Comparison of ENCODE assay signal across 11 cellular contexts in genomic region chr5:54547711-54548250, GRCh38. TPM values are rescaled to one million over a fixed set of nuclear protein-coding genes. Genes with fewer than 3 reads are reported as not detected.
A peak's percentile ranks its signal among the peaks of the same experiment; 100 is the strongest.
DNase-seq lines count a peak whose midpoint lies in the region; ATAC-seq, FAIRE-seq and TF ChIP-seq lines count a peak whose summit lies in the region.
"Had no signal": no experiment of that assay in that cellular context is flagged by ENCODE, and none has a peak within 500 bp of the region (broad histone marks: within the 10 kb centered on the region; RNA-seq: fewer than 3 reads in every experiment).

No MANE protein-coding gene starts in this region.

- H2AK5ac ChIP-seq in neuronal stem cell (ENCODE audit: low read depth, low read length): no peak overlapping the region

- no peak overlapping the region for H2BK5ac ChIP-seq in neuronal stem cell (ENCODE audit: low read length)

- 61 to 69% (median 65%) methylated on average over 1 of the region's 1 CpG for WGBS in small intestine, 3 donors
- WGBS in neuronal stem cell (ENCODE audit: extremely low coverage in 2 of 2, insufficient read length in 2 of 2, insufficient replicate concordance in 1 of 2), 2 donors: no CpG with 5 or more reads among the region's 1 CpG

- H3K18ac ChIP-seq in neuronal stem cell (ENCODE audit: low read length): no peak overlapping the region

- ATAC-seq in left cardiac atrium: peak; percentile 93 to 94
- no peak for ATAC-seq in HG03439 (IDR thresholded peaks at IDR 0.05; ENCODE audit: unreplicated experiment)
- no peak for ATAC-seq in GM21717 (IDR thresholded peaks at IDR 0.05; ENCODE audit: unreplicated experiment)
- no peak for ATAC-seq in GM21825 (IDR thresholded peaks at IDR 0.05; ENCODE audit: unreplicated experiment)

- H3K36me3 ChIP-seq in WERI-Rb-1: no peaks in the 10 kb centered on the region
- H3K36me3 ChIP-seq in small intestine (ENCODE audit: control insufficient read depth in 2 of 2, insufficient read depth in 2 of 2, low read length in 2 of 2): peaks cover 1 to 2% of the 10 kb centered on the region in 2 donors
- peaks cover 0 to 41% of the 10 kb centered on the region in 2 donors for H3K36me3 ChIP-seq in neuronal stem cell (replicated peaks in 1 of 2; ENCODE audit: control insufficient read depth in 2 of 2, insufficient read depth in 2 of 2, low read length in 2 of 2)

- H3K27me3 ChIP-seq in WERI-Rb-1 (ENCODE audit: insufficient read depth, low read depth, severe bottlenecking): no peaks in the 10 kb centered on the region
- H3K27me3 ChIP-seq in small intestine (ENCODE audit: control insufficient read depth in 2 of 2, insufficient read depth in 2 of 2, low read length in 2 of 2): no peaks in the 10 kb centered on the region
- H3K27me3 ChIP-seq in neuronal stem cell (ENCODE audit: control insufficient read depth in 3 of 3, insufficient read depth in 3 of 3, low read depth in 1 of 3, low read length in 3 of 3): no peaks in the 10 kb centered on the region

- no peak overlapping the region for H3K14ac ChIP-seq in neuronal stem cell (ENCODE audit: low read length)

- H3K79me1 ChIP-seq in neuronal stem cell (ENCODE audit: low read depth, low read length): no peaks in the 10 kb centered on the region

- no peak overlapping the region for H2BK15ac ChIP-seq in neuronal stem cell (ENCODE audit: low read length)

- no peak overlapping the region for H3K27ac ChIP-seq in WERI-Rb-1
- no peak overlapping the region for H3K27ac ChIP-seq in small intestine (ENCODE audit: low read depth in 1 of 2, low read length in 1 of 2)
- H3K27ac ChIP-seq in neuronal stem cell (replicated peaks; ENCODE audit: low read length): no peak overlapping the region

- H3K4me3 ChIP-seq in WERI-Rb-1 (ENCODE audit: low read depth, low read length) (no peak overlapping the region), small intestine (ENCODE audit: low read depth in 1 of 2, low read length in 2 of 2) (no peak overlapping the region), neuronal stem cell (ENCODE audit: low read length in 2 of 2) (no peak overlapping the region)

- no peaks in the 10 kb centered on the region for H3K9me3 ChIP-seq in WERI-Rb-1 (ENCODE audit: severe bottlenecking)
- H3K9me3 ChIP-seq in small intestine (ENCODE audit: control insufficient read depth, low read depth): no peaks in the 10 kb centered on the region
- H3K9me3 ChIP-seq in neuronal stem cell (replicated peaks in 1 of 2; ENCODE audit: control insufficient read depth in 2 of 2, insufficient read depth in 1 of 2, low read depth in 1 of 2, low read length in 2 of 2): no peaks in the 10 kb centered on the region

- no peak for TF ChIP-seq CTCF in WERI-Rb-1 (IDR thresholded peaks at IDR 0.05; ENCODE audit: low read depth, low read length)

- no peak overlapping the region for H3K9ac ChIP-seq in neuronal stem cell (ENCODE audit: low read depth, low read length, poor library complexity)

- no peak overlapping the region for H3K4ac ChIP-seq in neuronal stem cell (ENCODE audit: low read length)

- no peak overlapping the region for H3K4me2 ChIP-seq in neuronal stem cell (ENCODE audit: insufficient read depth, low read length, poor library complexity, severe bottlenecking)

- no peak overlapping the region for H2AFZ ChIP-seq in neuronal stem cell (ENCODE audit: low read length)

- intact Hi-C loops in left cardiac atrium (cut with DNase I): no loop called here

- no peak for FAIRE-seq in small intestine (lab: Jason Lieb, UNC)

- no peak overlapping the region for H4K8ac ChIP-seq in neuronal stem cell (ENCODE audit: low read depth, low read length)

- no peak overlapping the region for H2BK12ac ChIP-seq in neuronal stem cell (ENCODE audit: low read length)

- H3K4me1 ChIP-seq in small intestine (ENCODE audit: control insufficient read depth in 2 of 2, insufficient read depth in 1 of 2, low read depth in 1 of 2, low read length in 1 of 2): peaks cover 0 to 2% of the 10 kb centered on the region in 2 donors
- H3K4me1 ChIP-seq in neuronal stem cell (ENCODE audit: control insufficient read depth in 2 of 2, insufficient read depth in 1 of 2, low read depth in 1 of 2, low read length in 2 of 2): no peaks in the 10 kb centered on the region

- no peak overlapping the region for H3K23ac ChIP-seq in neuronal stem cell (ENCODE audit: low read depth, low read length, poor library complexity)

- H4K91ac ChIP-seq in neuronal stem cell (ENCODE audit: low read depth, low read length, poor library complexity): no peak overlapping the region

- H2BK120ac ChIP-seq in neuronal stem cell (ENCODE audit: low read depth, low read length): no peak overlapping the region

- DNase-seq in GM04504 (ENCODE audit: low read depth) (peak; percentile 73), WERI-Rb-1 (peak; percentile 20), left cardiac atrium (peak; percentile 67), small intestine (peak; percentile 62), neuronal stem cell (ENCODE audit: low spot score) (no peak)
- DNase-seq: activated T-cell treated with anti-CD3 and anti-CD28 coated beads, Interleukin-2, amount 50 U/mL, for 1 hour; NCI-H774; posterior cingulate gyrus had no signal

RNA-seq across cellular contexts. Expression of gene SNX18, which starts 30.2 kb away (rescaled TPM):
- total RNA-seq in left cardiac atrium: 10 to 100 TPM; 15.1 to 15.4 TPM
- 10 to 100 TPM in 1 of 3 donors, 1 to 10 TPM in 2; 3.4 to 11.7 (median 4.6) TPM for polyA plus RNA-seq in small intestine
- 9.7 TPM for polyA plus RNA-seq in neuronal stem cell (2013, experiment 1 of 2)
- 10.2 TPM for polyA plus RNA-seq in neuronal stem cell (2013, experiment 2 of 2)

Comparison
In these comparisons a context has a peak if more than half of its experiments do, and no peak if none do; other contexts are left out.
1. ATAC-seq: peak in left cardiac atrium (2 of 2); none in HG03439 (single experiment), GM21717 (single experiment) and GM21825 (single experiment).